In genomic region chr10:4006051-4006450, GRCh38 we compare ENCODE assay signal across 22 cellular contexts.
DNase-seq lines count a peak whose midpoint lies in the region; ATAC-seq and TF ChIP-seq lines count a peak whose summit lies in the region.
"Had no signal": no experiment of that assay in that cellular context is flagged by ENCODE, and none has a peak within 500 bp of the region (broad histone marks: within the 10 kb centered on the region; RNA-seq: fewer than 3 reads in every experiment).

No MANE protein-coding gene starts in this region.

- TF ChIP-seq CTCF in gastrocnemius medialis (IDR thresholded peaks at IDR 0.05 in 4 of 5, conservative IDR thresholded peaks at IDR 0.05 in 1 of 5): no peak

- no peaks in the 10 kb centered on the region for H3K4me1 ChIP-seq in right cardiac atrium (ENCODE audit: control insufficient read depth, insufficient read depth, low read length)
- no peaks in the 10 kb centered on the region for H3K4me1 ChIP-seq in gastrocnemius medialis
- no peaks in the 10 kb centered on the region for H3K4me1 ChIP-seq in HAP-1
- H3K4me1 ChIP-seq: foreskin keratinocyte, SJSA1, uterus had no signal

- H3K9me3 ChIP-seq in right cardiac atrium (ENCODE audit: control insufficient read depth, low read length): no peaks in the 10 kb centered on the region
- H3K9me3 ChIP-seq in gastrocnemius medialis: no peaks in the 10 kb centered on the region
- H3K9me3 ChIP-seq in HAP-1: no peaks in the 10 kb centered on the region; the same call in 1 of the 2 replicates
- H3K9me3 ChIP-seq: MG63, SJSA1, uterus had no signal

- WGBS in right cardiac atrium: 79% methylated on average over 8 of the region's 8 CpGs

- DNase-seq in CD1c-positive myeloid dendritic cell (ENCODE audit: extremely low spot score) (peak; percentile 82), NOMO-1 treated with DMSO at 0.1 percent for 48 hours (lab: John Stamatoyannopoulos, UW; ENCODE audit: unreplicated experiment) (peak; percentile 56), right cardiac atrium (peak in 2 of 3 donors; percentile 32 to 67), gastrocnemius medialis (peak; percentile 22 to 23), NCI-H2029 treated with DMSO at 0.1 percent for 48 hours (lab: John Stamatoyannopoulos, UW) (no peak), HAP-1 (ENCODE audit: low spot score in 2 of 2) (no peak)
- no peak for DNase-seq in stimulated activated CD4-positive, alpha-beta T cell treated with anti-CD3 and anti-CD28 coated beads, Interleukin-4, amount 100 ng/mL, for 1 hour
- DNase-seq: activated naive CD8-positive, alpha-beta T cell treated with anti-CD3 and anti-CD28 coated beads, Interleukin-2, amount 50 U/mL, for 24 hours; CD8-positive, alpha-beta T cell; foreskin keratinocyte; GDM1; H9; MG63; naive B cell; NCI-H2171 treated with DMSO at 0.1 percent for 48 hours; occipital lobe; PC-3; retina; stimulated activated CD4-positive, alpha-beta T cell treated with anti-CD3 and anti-CD28 coated beads, Interleukin-15, amount 100 ng/mL, for 24 hours; stimulated activated CD8-positive, alpha-beta memory T cell treated with anti-CD3 and anti-CD28 coated beads, Interleukin-4, amount 100 ng/mL, for 48 hours; uterus had no signal

- TF ChIP-seq POLR2A in gastrocnemius medialis (IDR thresholded peaks at IDR 0.05): no peak

- intact Hi-C loops in right cardiac atrium (cut with DNase I) (no loop called here), gastrocnemius medialis (cut with DNase I; ENCODE audit: low total_unique reads) (no loop called here)

- H3K27me3 ChIP-seq in right cardiac atrium (ENCODE audit: control insufficient read depth, insufficient read depth) (no peaks in the 10 kb centered on the region), gastrocnemius medialis (no peaks in the 10 kb centered on the region), HAP-1 (ENCODE audit: low read depth) (no peaks in the 10 kb centered on the region)
- H3K27me3 ChIP-seq: foreskin keratinocyte, MG63, SJSA1, uterus had no signal

- in situ Hi-C loops in gastrocnemius medialis (cut with MboI; ENCODE audit: low sequenced_read_pairs in 4 of 4) (no loop called here), HAP-1 (cut with MboI; ENCODE audit: low sequenced_read_pairs) (no loop called here)

- peak in 1 of 2 donors; percentile 28 for ATAC-seq in right cardiac atrium
- no peak for ATAC-seq in gastrocnemius medialis
- ATAC-seq: activated naive CD8-positive, alpha-beta T cell treated with anti-CD3 and anti-CD28 coated beads, Interleukin-2, amount 50 U/mL, for 24 hours; CD8-positive, alpha-beta T cell; foreskin keratinocyte; PC-3 had no signal

- H3K36me3 ChIP-seq in gastrocnemius medialis: no peaks in the 10 kb centered on the region
- no peaks in the 10 kb centered on the region for H3K36me3 ChIP-seq in HAP-1 (replicated peaks)
- H3K36me3 ChIP-seq: MG63, SJSA1, uterus had no signal

- no peak overlapping the region for H3K4me3 ChIP-seq in right cardiac atrium (ENCODE audit: low read length)
- no peak overlapping the region for H3K4me3 ChIP-seq in gastrocnemius medialis
- no peak overlapping the region for H3K4me3 ChIP-seq in HAP-1
- H3K4me3 ChIP-seq: MG63, SJSA1, uterus had no signal

- no peak overlapping the region for H3K27ac ChIP-seq in right cardiac atrium (ENCODE audit: low read length)
- H3K27ac ChIP-seq in gastrocnemius medialis: no peak overlapping the region
- H3K27ac ChIP-seq: foreskin keratinocyte, SJSA1, uterus had no signal

Comparison
In these comparisons a context has a peak if more than half of its experiments do, and no peak if none do; other contexts are left out.
1. DNase-seq: peak in CD1c-positive myeloid dendritic cell (single experiment), NOMO-1 treated with DMSO at 0.1 percent for 48 hours (single experiment), right cardiac atrium (2 of 3) and gastrocnemius medialis (2 of 2); none in NCI-H2029 treated with DMSO at 0.1 percent for 48 hours (single experiment), stimulated activated CD4-positive, alpha-beta T cell treated with anti-CD3 and anti-CD28 coated beads, Interleukin-4, amount 100 ng/mL, for 1 hour (single experiment) and HAP-1 (0 of 2).